In the genomic region with DNA sequence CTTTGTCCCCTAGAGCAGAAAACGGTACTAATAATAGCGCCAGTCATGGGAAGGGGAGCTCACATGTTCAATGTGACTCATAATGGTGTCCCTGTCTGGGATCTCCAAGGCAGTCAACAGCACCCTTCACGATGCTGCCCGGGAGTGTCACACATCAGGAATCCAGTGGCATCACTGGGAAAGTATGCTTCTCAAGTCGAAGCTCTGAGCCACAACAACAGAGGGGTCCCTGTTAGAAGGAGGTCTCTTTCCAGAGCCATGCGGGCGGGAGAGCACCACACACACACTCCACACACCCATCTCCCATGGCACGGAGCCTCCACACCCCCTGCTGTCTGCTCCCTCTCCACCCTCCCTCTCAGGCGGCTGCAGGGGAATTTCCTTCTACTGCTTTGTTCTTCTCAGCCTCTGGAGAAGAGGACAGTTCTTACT, we compare ENCODE assay signal across 8 cellular contexts.
DNase-seq lines count a peak whose midpoint lies in the region; ATAC-seq lines count a peak whose summit lies in the region.

No MANE protein-coding gene starts in this region.

- H3K36me3 ChIP-seq in subcutaneous abdominal adipose tissue (ENCODE audit: control insufficient read depth in 5 of 5, insufficient read depth in 5 of 5, low read length in 5 of 5): peaks cover 0 to 60% (median 42%) of the 10 kb centered on the region in 5 donors

- peaks cover 0 to 2% (median 0%) of the 10 kb centered on the region in 5 donors for H3K27me3 ChIP-seq in subcutaneous abdominal adipose tissue (ENCODE audit: control insufficient read depth in 5 of 5, insufficient read depth in 4 of 5, low read length in 5 of 5)

- H3K9me3 ChIP-seq in subcutaneous abdominal adipose tissue (ENCODE audit: control insufficient read depth in 5 of 5, low read length in 5 of 5): no peaks in the 10 kb centered on the region

- DNase-seq in stimulated activated CD4-positive, alpha-beta T cell treated with anti-CD3 and anti-CD28 coated beads, Interleukin-15, amount 100 ng/mL, for 24 hours: peak; percentile 61
- no peak for DNase-seq in stimulated activated CD4-positive, alpha-beta T cell treated with anti-CD3 and anti-CD28 coated beads, Interleukin-12 subunit alpha, Interleukin-12 subunit beta, amount 100 ng/mL, for 4 hours
- DNase-seq in amniotic stem cell (lab: John Stamatoyannopoulos, UW) (peak; percentile 95), iris pigment epithelial cell (ENCODE audit: low read depth) (peak; percentile 99), NCI-H345 treated with DMSO at 0.1 percent for 48 hours (lab: John Stamatoyannopoulos, UW; ENCODE audit: unreplicated experiment) (no peak), NCI-H1436 treated with DMSO at 0.1 percent for 48 hours (lab: John Stamatoyannopoulos, UW) (no peak)

- H3K27ac ChIP-seq in subcutaneous abdominal adipose tissue (ENCODE audit: low read depth, low read length): peak overlapping the region; percentile 73

- H3K4me3 ChIP-seq in subcutaneous abdominal adipose tissue (ENCODE audit: low read depth in 1 of 5, low read length in 5 of 5): no peak overlapping the region

- no peak overlapping the region for H3K9ac ChIP-seq in subcutaneous abdominal adipose tissue (ENCODE audit: low read length in 5 of 5)

- no peak for ATAC-seq in GM18867 (IDR thresholded peaks at IDR 0.05; ENCODE audit: unreplicated experiment)

- peaks cover 3 to 85% (median 28%) of the 10 kb centered on the region in 5 donors for H3K4me1 ChIP-seq in subcutaneous abdominal adipose tissue (ENCODE audit: control insufficient read depth in 5 of 5, insufficient read depth in 5 of 5, low read length in 5 of 5)

Comparison
In these comparisons a context has a peak if more than half of its experiments do, and no peak if none do; other contexts are left out.
1. DNase-seq: peak in stimulated activated CD4-positive, alpha-beta T cell treated with anti-CD3 and anti-CD28 coated beads, Interleukin-15, amount 100 ng/mL, for 24 hours (single experiment), amniotic stem cell (single experiment) and iris pigment epithelial cell (single experiment); none in stimulated activated CD4-positive, alpha-beta T cell treated with anti-CD3 and anti-CD28 coated beads, Interleukin-12 subunit alpha, Interleukin-12 subunit beta, amount 100 ng/mL, for 4 hours (single experiment), NCI-H345 treated with DMSO at 0.1 percent for 48 hours (single experiment) and NCI-H1436 treated with DMSO at 0.1 percent for 48 hours (single experiment).